In genomic region chr12:55818140-55818728, GRCh38 we compare ENCODE assay signal across 6 cellular contexts. TPM values are rescaled to one million over a fixed set of nuclear protein-coding genes. Genes with fewer than 3 reads are reported as not detected.
A peak's percentile ranks its signal among the peaks of the same experiment; 100 is the strongest.
DNase-seq lines count a peak whose midpoint lies in the region; ATAC-seq and TF ChIP-seq lines count a peak whose summit lies in the region.

No MANE protein-coding gene starts in this region.

- no peaks in the 10 kb centered on the region for H3K27me3 Mint-ChIP-seq in CD4-positive, alpha-beta memory T cell

- TF ChIP-seq CTCF in HEK293 (tag by site-specific recombination; IDR thresholded peaks at IDR 0.05) = no peak

- no peak overlapping the region for H3K27ac Mint-ChIP-seq in CD4-positive, alpha-beta memory T cell

- CTCF ChIA-PET in CD4-positive, alpha-beta memory T cell (lab: Charles Lee; ENCODE audit: partially characterized antibody) = interaction anchor here (0.6 to 4.6 kb wide), 20 partner anchors 8 to 211 kb away, joined by 3 to 39 read pairs (median 5); partner anchors contain the start of genes DGKA, DNAJC14, RAB5B and SUOX
- CTCF ChIA-PET in HEK293 (lab: Yijun Ruan, JAX) = interaction anchor here (0.6 to 7.0 kb wide), 9 partner anchors 12 to 122 kb away, joined by 3 to 67 read pairs (median 4); partner anchors contain the start of gene DGKA

- H3K4me1 ChIP-seq in CD4-positive, alpha-beta memory T cell (ENCODE audit: insufficient read depth, low read length) = peaks cover 48% of the 10 kb centered on the region
- H3K4me1 ChIP-seq in HEK293 (ENCODE audit: control insufficient read depth, insufficient read depth, low read length) = peaks cover 6% of the 10 kb centered on the region; the same call in 1 of the 2 replicates

- no peaks in the 10 kb centered on the region for H3K9me3 ChIP-seq in CD4-positive, alpha-beta memory T cell (ENCODE audit: control insufficient read depth in 1 of 2, low read length in 2 of 2)
- H3K9me3 ChIP-seq in HEK293 (ENCODE audit: control insufficient read depth, insufficient read depth, low read depth, low read length) = no peaks in the 10 kb centered on the region

- peaks cover 16 to 30% (median 22%) of the 10 kb centered on the region in 4 donors for H3K4me1 Mint-ChIP-seq in CD4-positive, alpha-beta memory T cell

- POLR2A ChIA-PET in CD4-positive, alpha-beta memory T cell (lab: Charles Lee; ENCODE audit: partially characterized antibody) = interaction anchor here (0.7 to 7.5 kb wide), 33 partner anchors 11 to 833 kb away, joined by 3 to 210 read pairs (median 5); partner anchors contain the start of genes BLOC1S1, CNPY2, DGKA and DNAJC14
- POLR2A ChIA-PET in HEK293 (lab: Yijun Ruan, JAX) = interaction anchor here (0.5 to 6.8 kb wide), 32 partner anchors 8 to 933 kb away, joined by 3 to 170 read pairs (median 4); partner anchors contain the start of genes BLOC1S1, CD63, DNAJC14 and ESYT1

- intact Hi-C loops in CD4-positive, alpha-beta memory T cell (cut with micrococcal nuclease) = loop anchor here (1.0 to 10.0 kb wide), 3 partner anchors 112 to 833 kb away; partner anchors contain the start of genes PA2G4 and TESPA1
- intact Hi-C loops in posterior cingulate gyrus (cut with DNase I) = loop anchor here (1.0 to 5.0 kb wide), 2 partner anchors 11 to 124 kb away; partner anchors contain the start of gene DNAJC14

- H3K4me3 Mint-ChIP-seq in CD4-positive, alpha-beta memory T cell = no peak overlapping the region

- H3K36me3 Mint-ChIP-seq in CD4-positive, alpha-beta memory T cell = peaks cover 22 to 49% of the 10 kb centered on the region in 2 donors

- no peaks in the 10 kb centered on the region for H3K9me3 Mint-ChIP-seq in CD4-positive, alpha-beta memory T cell

- peak overlapping the region; percentile 75 for H3K27ac ChIP-seq in CD4-positive, alpha-beta memory T cell (ENCODE audit: low read depth, low read length)
- peak overlapping the region; percentile 44 for H3K27ac ChIP-seq in HEK293 (ENCODE audit: extremely low read depth, low read depth, low read length)
- H3K27ac ChIP-seq in layer of hippocampus (ENCODE audit: low read depth, low read length) = peak overlapping the region; percentile 90

- DNase-seq in CD4-positive, alpha-beta memory T cell = no peak
- DNase-seq in NCI-H1105 treated with DMSO at 0.1 percent for 48 hours (lab: John Stamatoyannopoulos, UW) (no peak), posterior cingulate gyrus (no peak)

- peak overlapping the region; percentile 76 to 80 for H3K4me3 ChIP-seq in CD4-positive, alpha-beta memory T cell (ENCODE audit: low read length in 2 of 2)
- H3K4me3 ChIP-seq in HEK293 (ENCODE audit: low read depth, low read length) = peak overlapping the region; percentile 83

- no peaks in the 10 kb centered on the region for H3K27me3 ChIP-seq in CD4-positive, alpha-beta memory T cell (ENCODE audit: insufficient read depth, low read length)
- no peaks in the 10 kb centered on the region for H3K27me3 ChIP-seq in layer of hippocampus (ENCODE audit: control insufficient read depth, insufficient read depth, low read length)

- H3K36me3 ChIP-seq in CD4-positive, alpha-beta memory T cell (ENCODE audit: insufficient read depth, low read length) = peaks cover 45% of the 10 kb centered on the region
- H3K36me3 ChIP-seq in HEK293 (ENCODE audit: control insufficient read depth in 2 of 2, insufficient read depth in 1 of 2, low read length in 2 of 2) = peaks cover 51 to 69% of the 10 kb centered on the region in 2 experiments

- ATAC-seq in SK-N-SH treated with all-trans-retinoic acid at 6 μM for 48 hours = peak; percentile 74

TF ChIP-seq in HEK293, 187 proteins besides CTCF, POLR2A, EP300 and RAD21 (continues in another document):
- TF ChIP-seq ZNF202 (tag by site-specific recombination; IDR thresholded peaks at IDR 0.05; ENCODE audit: borderline replicate concordance) = no peak
- no peak for TF ChIP-seq SP3 (tag by site-specific recombination; IDR thresholded peaks at IDR 0.05)
- TF ChIP-seq ATF2 (tag by site-specific recombination; IDR thresholded peaks at IDR 0.05; ENCODE audit: low read depth) = no peak
- no peak for TF ChIP-seq ZFP37 (tag by site-specific recombination; IDR thresholded peaks at IDR 0.05)
- no peak for TF ChIP-seq ZFP41 (tag by site-specific recombination; IDR thresholded peaks at IDR 0.05; ENCODE audit: borderline replicate concordance)
- no peak for TF ChIP-seq ZBTB44 (tag by site-specific recombination; IDR thresholded peaks at IDR 0.05)
- no peak for TF ChIP-seq ZNF626 (tag by site-specific recombination; IDR thresholded peaks at IDR 0.05)
- no peak for TF ChIP-seq ZNF302 (tag by site-specific recombination; IDR thresholded peaks at IDR 0.05; ENCODE audit: low read depth)
- no peak for TF ChIP-seq ZNF510 (tag by site-specific recombination; IDR thresholded peaks at IDR 0.05; ENCODE audit: insufficient replicate concordance)
- TF ChIP-seq ZFHX2 (tag by site-specific recombination; conservative IDR thresholded peaks at IDR 0.05) = no peak

TF ChIP-seq in SK-N-SH treated with all-trans-retinoic acid at 6 μM for 48 hours, 23 proteins besides CTCF, POLR2A, EP300 and RAD21 (continues in another document):
- TF ChIP-seq CSRNP3 (CRISPR knock-in tag; IDR thresholded peaks at IDR 0.05) (no peak), POU6F1 (CRISPR knock-in tag; IDR thresholded peaks at IDR 0.05; ENCODE audit: borderline replicate concordance, low read depth) (no peak), ISL1 (CRISPR knock-in tag; IDR thresholded peaks at IDR 0.05) (no peak), PPARA (CRISPR knock-in tag; IDR thresholded peaks at IDR 0.05; ENCODE audit: borderline replicate concordance) (no peak), TSHZ2 (CRISPR knock-in tag; IDR thresholded peaks at IDR 0.05) (no peak), ZNF8 (CRISPR knock-in tag; IDR thresholded peaks at IDR 0.05) (no peak), TOX (CRISPR knock-in tag; IDR thresholded peaks at IDR 0.05; ENCODE audit: borderline replicate concordance) (no peak), ZNF70 (CRISPR knock-in tag; IDR thresholded peaks at IDR 0.05) (no peak), ESRRG (CRISPR knock-in tag; IDR thresholded peaks at IDR 0.05) (no peak)

RNA-seq across cellular contexts. Expression of gene ORMDL2, which starts 0.4 kb away (rescaled TPM):
- 10 to 100 TPM; 42.6 to 44.4 TPM for total RNA-seq in CD4-positive, alpha-beta memory T cell
- polyA plus RNA-seq in CD4-positive, alpha-beta memory T cell = 100 to 1,000 TPM in 1 of 2 donors, 10 to 100 TPM in 1; 95.8 to 142 TPM

RNA-seq across cellular contexts. Expression of gene SARNP, which starts 0.7 kb away (rescaled TPM):
- 10 to 100 TPM; 47.7 to 49.4 TPM for total RNA-seq in CD4-positive, alpha-beta memory T cell
- polyA plus RNA-seq in CD4-positive, alpha-beta memory T cell = 100 to 1,000 TPM in 1 of 2 donors, 10 to 100 TPM in 1; 90.2 to 122 TPM

RNA-seq across cellular contexts. Expression of gene DNAJC14, which starts 11.2 kb away (rescaled TPM):
- total RNA-seq in CD4-positive, alpha-beta memory T cell = 10 to 100 TPM; 31.8 to 42.4 TPM
- polyA plus RNA-seq in CD4-positive, alpha-beta memory T cell = 10 to 100 TPM; 32.7 to 36.8 TPM

RNA-seq across cellular contexts. Expression of gene MMP19, which starts 24.5 kb away (rescaled TPM):
- total RNA-seq in CD4-positive, alpha-beta memory T cell = 1 to 10 TPM in 1 of 2 experiments, under 1 TPM in 1; 0.67 to 1.3 TPM
- polyA plus RNA-seq in CD4-positive, alpha-beta memory T cell = not detected
